Comparison of ENCODE assay signal across 1 cellular context in genomic region chr1:212952596-212952995, GRCh38.
TF ChIP-seq lines count a peak whose summit lies in the region.

No MANE protein-coding gene starts in this region.

TF ChIP-seq in SK-N-SH treated with all-trans-retinoic acid at 6 μM for 48 hours, 23 proteins besides CTCF, POLR2A, EP300 and RAD21 (continued from another document):
- no peak for TF ChIP-seq TSHZ2 (CRISPR knock-in tag; IDR thresholded peaks at IDR 0.05)
- no peak for TF ChIP-seq GLIS3 (CRISPR knock-in tag; IDR thresholded peaks at IDR 0.05)
- TF ChIP-seq POU6F1 (CRISPR knock-in tag; IDR thresholded peaks at IDR 0.05; ENCODE audit: borderline replicate concordance, low read depth): no peak
- no peak for TF ChIP-seq CSDC2 (CRISPR knock-in tag; IDR thresholded peaks at IDR 0.05)
- TF ChIP-seq SNAI2 (CRISPR knock-in tag; IDR thresholded peaks at IDR 0.05): no peak
- TF ChIP-seq PPARA (CRISPR knock-in tag; IDR thresholded peaks at IDR 0.05; ENCODE audit: borderline replicate concordance): no peak
- TF ChIP-seq ARNTL (CRISPR knock-in tag; IDR thresholded peaks at IDR 0.05; ENCODE audit: borderline replicate concordance, low read depth): no peak
- TF ChIP-seq ZNF8 (CRISPR knock-in tag; IDR thresholded peaks at IDR 0.05): no peak
- TF ChIP-seq ZC3H10 (CRISPR knock-in tag; IDR thresholded peaks at IDR 0.05): no peak
- no peak for TF ChIP-seq TCF4 (CRISPR knock-in tag; IDR thresholded peaks at IDR 0.05; ENCODE audit: borderline replicate concordance)
